In the genomic region with DNA sequence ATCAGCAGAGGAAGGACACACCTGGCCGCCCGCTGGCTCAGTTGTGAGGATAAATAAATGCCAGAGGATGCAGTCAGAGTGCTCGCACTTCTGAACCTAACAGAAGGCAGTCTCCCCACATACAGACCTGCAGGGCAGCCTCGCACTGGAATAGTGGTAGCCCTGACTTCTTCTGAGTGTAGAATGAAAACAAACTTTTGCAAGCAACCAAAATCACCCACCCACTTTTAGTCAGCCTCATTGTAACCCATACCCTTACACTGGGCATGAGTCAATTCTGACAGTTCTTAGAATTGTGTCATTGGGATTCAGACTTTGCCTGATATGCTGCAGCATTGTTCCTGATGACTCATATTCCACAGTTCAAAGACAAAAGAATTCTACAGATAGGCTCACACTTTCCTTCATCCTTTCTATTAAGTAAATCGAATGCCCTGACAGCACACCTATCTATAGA, we compare ENCODE assay signal across 9 cellular contexts.
A peak's percentile ranks its signal among the peaks of the same experiment; 100 is the strongest.
DNase-seq lines count a peak whose midpoint lies in the region; ATAC-seq and TF ChIP-seq lines count a peak whose summit lies in the region.
"Had no signal": no experiment of that assay in that cellular context is flagged by ENCODE, and none has a peak within 500 bp of the region (broad histone marks: within the 10 kb centered on the region; RNA-seq: fewer than 3 reads in every experiment).

No MANE protein-coding gene starts in this region.

- no peaks in the 10 kb centered on the region for H3K9me3 Mint-ChIP-seq in type B pancreatic cell

- H3K4me3 ChIP-seq in kidney epithelial cell (ENCODE audit: low read depth, low read length) (no peak overlapping the region), tibial nerve (no peak overlapping the region)
- H3K4me3 ChIP-seq: right atrium auricular region had no signal

- H3K4me3 Mint-ChIP-seq in type B pancreatic cell = no peak overlapping the region

- H3K4me1 Mint-ChIP-seq in type B pancreatic cell (ENCODE audit: unreplicated experiment) = peaks cover 23% of the 10 kb centered on the region

- no peaks in the 10 kb centered on the region for H3K27me3 Mint-ChIP-seq in type B pancreatic cell

- peak overlapping the region; percentile 52 for H3K27ac Mint-ChIP-seq in type B pancreatic cell

- H3K36me3 ChIP-seq in kidney epithelial cell (ENCODE audit: control insufficient read depth, insufficient read depth, low read length) (no peaks in the 10 kb centered on the region), tibial nerve (no peaks in the 10 kb centered on the region)
- H3K36me3 ChIP-seq: right atrium auricular region had no signal

- H3K27ac ChIP-seq in tibial nerve = no peak overlapping the region
- H3K27ac ChIP-seq: right atrium auricular region had no signal

- intact Hi-C loops in Right ventricle myocardium inferior (cut with DNase I) = loop anchor here (10.0 kb wide), 1 partner anchor 167 kb away; no protein-coding TSS in a partner anchor
- intact Hi-C loops in cardiac septum (cut with DNase I) = no loop called here

- TF ChIP-seq EP300 in tibial nerve (IDR thresholded peaks at IDR 0.05) = no peak

- no peak for ATAC-seq in Right ventricle myocardium inferior
- no peak for ATAC-seq in GM19397 (IDR thresholded peaks at IDR 0.05; ENCODE audit: unreplicated experiment)

- TF ChIP-seq POLR2A in tibial nerve (IDR thresholded peaks at IDR 0.05) = no peak

- no peaks in the 10 kb centered on the region for H3K4me1 ChIP-seq in tibial nerve
- H3K4me1 ChIP-seq: right atrium auricular region had no signal

- no peaks in the 10 kb centered on the region for H3K9me3 ChIP-seq in tibial nerve
- H3K9me3 ChIP-seq: right atrium auricular region had no signal

- no peaks in the 10 kb centered on the region for H3K36me3 Mint-ChIP-seq in type B pancreatic cell

- DNase-seq in Right ventricle myocardium inferior (ENCODE audit: missing footprints) (peak; percentile 58), cardiac septum (ENCODE audit: low spot score) (no peak), kidney epithelial cell (ENCODE audit: low read depth) (peak; percentile 75), type B pancreatic cell (ENCODE audit: extremely low spot score, unreplicated experiment) (no peak), tibial nerve (ENCODE audit: low spot score in 2 of 2) (no peak), NCI-H187 (lab: John Stamatoyannopoulos, UW) (no peak)
- peak; percentile 15 for DNase-seq in activated naive CD4-positive, alpha-beta T cell treated with anti-CD3 and anti-CD28 coated beads, Interleukin-2, amount 50 U/mL, for 16 hours

- H3K27me3 ChIP-seq in kidney epithelial cell (ENCODE audit: control insufficient read depth, insufficient read depth, low read length) (no peaks in the 10 kb centered on the region), tibial nerve (no peaks in the 10 kb centered on the region)
- H3K27me3 ChIP-seq: right atrium auricular region had no signal

- TF ChIP-seq CTCF in kidney epithelial cell (IDR thresholded peaks at IDR 0.05; ENCODE audit: insufficient read depth, low read length, poor library complexity, severe bottlenecking) (no peak), type B pancreatic cell (conservative IDR thresholded peaks at IDR 0.05) (no peak), tibial nerve (IDR thresholded peaks at IDR 0.05) (no peak)

- 57 to 66% methylated on average over 5 of the region's 5 CpGs for WGBS in tibial nerve, 2 donors

Comparison
In these comparisons a context has a peak if more than half of its experiments do, and no peak if none do; other contexts are left out.
1. DNase-seq: peak in Right ventricle myocardium inferior (single experiment), activated naive CD4-positive, alpha-beta T cell treated with anti-CD3 and anti-CD28 coated beads, Interleukin-2, amount 50 U/mL, for 16 hours (single experiment) and kidney epithelial cell (single experiment); none in cardiac septum (single experiment), type B pancreatic cell (single experiment), tibial nerve (0 of 2) and NCI-H187 (0 of 2).